1 cellular context compared by ENCODE assay signal in the genomic region with DNA sequence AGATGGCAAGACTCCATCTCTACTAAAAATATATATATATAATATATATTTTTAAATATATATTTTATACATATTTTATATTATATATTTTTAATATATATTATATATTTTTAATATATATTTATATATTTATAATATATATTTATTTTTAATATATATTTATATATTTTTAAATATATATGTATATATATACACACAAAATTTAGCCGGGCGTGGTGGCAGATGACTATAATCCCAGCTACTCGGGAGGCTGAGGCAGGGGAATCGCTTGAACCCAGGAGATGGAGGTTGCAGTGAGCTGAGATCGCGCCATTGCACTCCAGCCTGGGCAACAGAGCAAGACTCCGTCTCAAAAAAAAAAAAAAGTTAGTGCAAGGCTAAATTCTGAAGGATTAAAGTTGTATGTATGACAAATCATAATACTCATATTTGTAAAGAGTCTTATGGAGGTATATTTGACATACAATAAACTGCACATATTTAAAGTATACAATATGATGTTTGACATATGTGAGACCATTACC.
TF ChIP-seq lines count a peak whose summit lies in the region.

No MANE protein-coding gene starts in this region.

TF ChIP-seq in SK-N-SH, 30 proteins besides CTCF, POLR2A, EP300 and RAD21 (continued from another document):
- TF ChIP-seq SIN3A (IDR thresholded peaks at IDR 0.05; ENCODE audit: borderline replicate concordance, low read depth, low read length) (no peak), MEF2A (IDR thresholded peaks at IDR 0.05; ENCODE audit: borderline replicate concordance, low read depth) (no peak), NFIC (IDR thresholded peaks at IDR 0.05; ENCODE audit: borderline replicate concordance) (no peak), FOXJ3 (CRISPR knock-in tag; IDR thresholded peaks at IDR 0.05) (no peak), JUND (IDR thresholded peaks at IDR 0.05) (no peak), ELF1 (IDR thresholded peaks at IDR 0.05) (no peak), MXI1 (IDR thresholded peaks at IDR 0.05; ENCODE audit: low read depth, low read length) (no peak), FOXM1 (IDR thresholded peaks at IDR 0.05; ENCODE audit: low read depth) (no peak), POLR2AphosphoS5 (IDR thresholded peaks at IDR 0.05; ENCODE audit: low read depth, low read length) (no peak), RFX5 (IDR thresholded peaks at IDR 0.05; ENCODE audit: low read length) (no peak)
- TF ChIP-seq, protein P1, sequence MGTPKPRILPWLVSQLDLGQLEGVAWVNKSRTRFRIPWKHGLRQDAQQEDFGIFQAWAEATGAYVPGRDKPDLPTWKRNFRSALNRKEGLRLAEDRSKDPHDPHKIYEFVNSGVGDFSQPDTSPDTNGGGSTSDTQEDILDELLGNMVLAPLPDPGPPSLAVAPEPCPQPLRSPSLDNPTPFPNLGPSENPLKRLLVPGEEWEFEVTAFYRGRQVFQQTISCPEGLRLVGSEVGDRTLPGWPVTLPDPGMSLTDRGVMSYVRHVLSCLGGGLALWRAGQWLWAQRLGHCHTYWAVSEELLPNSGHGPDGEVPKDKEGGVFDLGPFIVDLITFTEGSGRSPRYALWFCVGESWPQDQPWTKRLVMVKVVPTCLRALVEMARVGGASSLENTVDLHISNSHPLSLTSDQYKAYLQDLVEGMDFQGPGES (IDR thresholded peaks at IDR 0.05; ENCODE audit: low read depth, low read length), result no peak
